In the genomic region with DNA sequence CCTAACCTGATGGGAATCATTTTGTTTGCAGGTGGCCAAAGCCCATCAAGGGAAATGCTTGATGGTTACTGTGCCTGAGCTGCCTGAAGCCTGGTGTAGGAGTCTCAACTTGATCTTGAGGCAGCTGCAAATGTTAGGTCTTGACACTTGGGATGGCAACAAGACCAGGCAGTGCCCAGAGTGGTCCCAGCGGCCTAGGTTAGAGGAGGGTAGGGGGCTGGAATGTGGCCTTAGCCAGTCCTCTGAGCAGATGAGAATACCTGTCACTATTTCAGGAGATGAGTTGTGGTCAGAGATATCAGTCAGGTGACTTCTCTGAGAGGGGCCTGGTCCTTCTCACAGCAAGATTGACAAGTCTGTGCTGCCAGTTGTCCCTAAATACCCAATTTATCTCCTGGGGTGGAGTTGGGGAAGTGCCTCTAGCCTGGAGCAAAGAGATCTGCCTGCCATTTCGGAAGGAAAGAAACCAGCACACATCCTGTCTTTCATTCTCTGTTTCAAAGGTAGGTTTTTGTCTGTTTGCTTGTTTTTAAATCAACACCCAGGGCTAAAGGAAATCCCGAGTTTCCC, we compare ENCODE assay signal across 1 cellular context.
TF ChIP-seq lines count a peak whose summit lies in the region.

No MANE protein-coding gene starts in this region.

TF ChIP-seq in GM12878, 131 proteins besides CTCF, POLR2A, EP300 and RAD21:
- peak; percentile 14; the same call in 1 of the 2 replicates for TF ChIP-seq RUNX3 (IDR thresholded peaks at IDR 0.05; ENCODE audit: low read length)
- TF ChIP-seq ZNF622 (IDR thresholded peaks at IDR 0.05): no peak
- 0 out of 2 replicates have a peak, but pooled peaks have one; percentile 12 for TF ChIP-seq IKZF1 (conservative IDR thresholded peaks at IDR 0.05)
- TF ChIP-seq MYC (IDR thresholded peaks at IDR 0.05; ENCODE audit: insufficient read depth, insufficient read length, insufficient replicate concordance, low read length, severe bottlenecking): no peak
